In genomic region chr11:15821471-15821870, GRCh38 we compare ENCODE assay signal across 26 cellular contexts.
"Had no signal": no experiment of that assay in that cellular context is flagged by ENCODE, and none has a peak within 500 bp of the region (broad histone marks: within the 10 kb centered on the region; RNA-seq: fewer than 3 reads in every experiment).

No MANE protein-coding gene starts in this region.

- H3K27ac ChIP-seq: adrenal gland, cardiac muscle cell, Peyer's patch, SJSA1 had no signal

- H3K27me3 ChIP-seq: adrenal gland, cardiac muscle cell, Peyer's patch, SJSA1 had no signal

- H3K9me3 ChIP-seq: adrenal gland, Peyer's patch, SJSA1, SK-N-SH had no signal

- DNase-seq: activated CD4-positive, alpha-beta T cell treated with anti-CD3 and anti-CD28 coated beads, Interleukin-2, amount 10 ng/mL, durations not matched to agents 24 days and 14 days; activated CD4-positive, alpha-beta T cell treated with anti-CD3 and anti-CD28 coated beads, Interleukin-2, amount 50 U/mL, for 4 hours; activated CD8-positive, alpha-beta T cell treated with anti-CD3 and anti-CD28 coated beads for 36 hours; activated gamma-delta T cell; activated naive CD4-positive, alpha-beta T cell treated with Interleukin-2 at 50 U/mL for 16 hours; activated T-cell treated with anti-CD3 and anti-CD28 coated beads, Interleukin-2, amount 50 U/mL, for 24 hours; adrenal gland; anterior cingulate cortex; NCI-H1092; NCI-H1436 treated with DMSO at 0.1 percent for 48 hours; NCI-H1694 treated with DMSO at 0.1 percent for 48 hours; NCI-H2029; NCI-H345; NCI-H510A; NCI-H526; NCI-H748 treated with DMSO at 0.1 percent for 48 hours; NK-92 treated with Interleukin-12 subunit alpha and Interleukin-12 subunit beta, amount 100 ng/mL, for 24 hours; PC-3; Peyer's patch; RPMI8226; SHP77 treated with DMSO at 0.1 percent for 48 hours; SK-N-SH had no signal

- H3K9ac ChIP-seq: SK-N-SH had no signal

- H3K4me2 ChIP-seq: SK-N-SH had no signal

- H3K4me3 ChIP-seq: adrenal gland, cardiac muscle cell, K562, Peyer's patch, SJSA1 had no signal

- H3K36me3 ChIP-seq: adrenal gland, cardiac muscle cell, Peyer's patch, SJSA1 had no signal

- FAIRE-seq: K562, TTC549 had no signal
